Comparison of ENCODE assay signal across 8 cellular contexts in the genomic region with DNA sequence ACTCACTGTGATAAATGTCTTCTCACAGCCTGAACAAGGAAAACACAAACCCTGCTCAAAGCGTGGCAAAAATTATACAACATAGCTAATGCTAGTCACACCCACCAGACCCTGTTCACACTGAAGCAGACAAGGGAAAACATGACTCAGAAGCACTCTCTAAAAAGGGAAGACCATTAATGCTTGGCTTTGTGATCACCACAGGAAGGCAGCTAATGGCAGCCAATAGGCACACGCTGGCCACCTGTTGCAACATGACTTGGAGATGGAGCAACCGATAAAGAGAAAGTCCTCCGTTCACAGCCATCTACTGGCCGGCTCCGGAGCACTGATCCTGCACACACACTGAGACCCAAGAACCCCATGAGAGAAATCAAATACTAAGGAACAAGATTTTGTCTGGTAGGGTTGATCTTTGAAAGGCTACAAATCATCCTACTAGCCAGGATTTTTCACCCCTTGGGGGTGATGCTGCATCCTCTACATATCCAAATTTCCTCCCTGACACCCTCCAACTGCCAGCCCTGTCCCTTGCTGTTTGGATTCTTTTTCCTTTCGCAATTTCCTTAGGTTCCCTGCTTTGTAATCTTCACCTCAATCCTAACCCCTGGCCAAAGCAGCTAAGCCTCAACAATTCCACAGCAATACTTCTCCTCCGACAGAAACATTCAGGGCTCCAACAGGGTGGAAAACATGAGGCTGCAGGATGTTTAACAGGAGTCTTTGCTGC. TPM values are rescaled to one million over a fixed set of nuclear protein-coding genes. Genes with fewer than 3 reads are reported as not detected.
DNase-seq lines count a peak whose midpoint lies in the region; ATAC-seq and TF ChIP-seq lines count a peak whose summit lies in the region.

No MANE protein-coding gene starts in this region.

- H3K79me2 ChIP-seq in osteoblast (ENCODE audit: insufficient read depth, low read length) = peaks cover 75% of the 10 kb centered on the region

- intact Hi-C loops in activated CD4-positive, alpha-beta T cell treated with anti-CD3 and anti-CD28 coated beads, Interleukin-2, amount 10 ng/mL, durations not matched to agents 24 days and 14 days (cut with micrococcal nuclease) = loop anchor here (10.0 kb wide), 3 partner anchors 878 to 1642 kb away; partner anchors contain the start of genes OSBPL11 and SEC61A1
- intact Hi-C loops in activated CD8-positive, alpha-beta T cell treated with anti-CD3 and anti-CD28 coated beads for 36 hours (cut with micrococcal nuclease) = no loop called here
- intact Hi-C loops in head of caudate nucleus (cut with DNase I) = loop anchor here (10.0 kb wide), 3 partner anchors 78 to 218 kb away; partner anchors contain the start of genes CFAP100 and KLF15

- no peaks in the 10 kb centered on the region for H3K9me3 Mint-ChIP-seq in activated CD4-positive, alpha-beta T cell treated with anti-CD3 and anti-CD28 coated beads, Interleukin-2, amount 10 ng/mL, durations not matched to agents 24 days and 14 days
- no peaks in the 10 kb centered on the region for H3K9me3 Mint-ChIP-seq in activated CD8-positive, alpha-beta T cell treated with anti-CD3 and anti-CD28 coated beads for 36 hours

- H3K4me1 ChIP-seq in osteoblast (ENCODE audit: insufficient read depth, low read length) = peaks cover 28% of the 10 kb centered on the region

- peaks cover 53% of the 10 kb centered on the region for H4K20me1 ChIP-seq in osteoblast (ENCODE audit: insufficient read depth, low read length)

- H3K9me3 ChIP-seq in osteoblast (ENCODE audit: low read depth, low read length) = no peaks in the 10 kb centered on the region
- H3K9me3 ChIP-seq in WERI-Rb-1 (ENCODE audit: severe bottlenecking) = no peaks in the 10 kb centered on the region

- H3K36me3 ChIP-seq in osteoblast (ENCODE audit: insufficient read depth, low read length) = peaks cover 41% of the 10 kb centered on the region
- H3K36me3 ChIP-seq in WERI-Rb-1 = peaks cover 60% of the 10 kb centered on the region

- H3K36me3 Mint-ChIP-seq in activated CD4-positive, alpha-beta T cell treated with anti-CD3 and anti-CD28 coated beads, Interleukin-2, amount 10 ng/mL, durations not matched to agents 24 days and 14 days (ENCODE audit: low read depth) = peaks cover 54% of the 10 kb centered on the region
- peaks cover 58% of the 10 kb centered on the region for H3K36me3 Mint-ChIP-seq in activated CD8-positive, alpha-beta T cell treated with anti-CD3 and anti-CD28 coated beads for 36 hours (ENCODE audit: low read depth)

- H3K4me3 ChIP-seq in osteoblast (ENCODE audit: insufficient read depth, low read length) = peak overlapping the region; percentile 31
- no peak overlapping the region for H3K4me3 ChIP-seq in WERI-Rb-1 (ENCODE audit: low read depth, low read length)

- H3K4me3 Mint-ChIP-seq in activated CD4-positive, alpha-beta T cell treated with anti-CD3 and anti-CD28 coated beads, Interleukin-2, amount 10 ng/mL, durations not matched to agents 24 days and 14 days = peak overlapping the region; percentile 95
- H3K4me3 Mint-ChIP-seq in activated CD8-positive, alpha-beta T cell treated with anti-CD3 and anti-CD28 coated beads for 36 hours = peak overlapping the region; percentile 82

- DNase-seq in activated CD4-positive, alpha-beta T cell treated with anti-CD3 and anti-CD28 coated beads, Interleukin-2, amount 10 ng/mL, durations not matched to agents 24 days and 14 days = no peak
- DNase-seq in activated CD4-positive, alpha-beta T cell treated with anti-CD3 and anti-CD28 coated beads for 4 hours = no peak
- peak; percentile 71 for DNase-seq in NCI-H187 treated with DMSO at 0.1 percent for 48 hours (lab: John Stamatoyannopoulos, UW)
- peak; percentile 45 for DNase-seq in activated CD8-positive, alpha-beta T cell treated with anti-CD3 and anti-CD28 coated beads for 36 hours
- peak in 40 of 42 donors; percentile 27 to 88 (median 54) for DNase-seq in head of caudate nucleus
- peak; percentile 95 for DNase-seq in osteoblast (ENCODE audit: insufficient read length, low spot score, missing footprints)
- DNase-seq in WERI-Rb-1 = no peak

- ATAC-seq in activated CD8-positive, alpha-beta T cell treated with anti-CD3 and anti-CD28 coated beads for 36 hours = no peak
- ATAC-seq in HG02759 (IDR thresholded peaks at IDR 0.05; ENCODE audit: unreplicated experiment) = no peak

- H3K27me3 ChIP-seq in osteoblast (ENCODE audit: insufficient read depth, low read length) = no peaks in the 10 kb centered on the region
- no peaks in the 10 kb centered on the region for H3K27me3 ChIP-seq in WERI-Rb-1 (ENCODE audit: insufficient read depth, low read depth, severe bottlenecking)

- H3K4me2 ChIP-seq in osteoblast (ENCODE audit: insufficient read depth, low read length) = peak overlapping the region; percentile 88

- H3K27me3 Mint-ChIP-seq in activated CD4-positive, alpha-beta T cell treated with anti-CD3 and anti-CD28 coated beads, Interleukin-2, amount 10 ng/mL, durations not matched to agents 24 days and 14 days = peaks cover 1% of the 10 kb centered on the region
- H3K27me3 Mint-ChIP-seq in activated CD8-positive, alpha-beta T cell treated with anti-CD3 and anti-CD28 coated beads for 36 hours = no peaks in the 10 kb centered on the region

- TF ChIP-seq CTCF in activated CD8-positive, alpha-beta T cell treated with anti-CD3 and anti-CD28 coated beads for 36 hours (IDR thresholded peaks at IDR 0.05) = no peak
- TF ChIP-seq CTCF in osteoblast (IDR thresholded peaks at IDR 0.05; ENCODE audit: extremely low read depth, low read depth, low read length) (peak; percentile 20), WERI-Rb-1 (IDR thresholded peaks at IDR 0.05; ENCODE audit: low read depth, low read length) (no peak)

- H2AFZ ChIP-seq in osteoblast (ENCODE audit: low read length) = no peak overlapping the region

- peaks cover 44% of the 10 kb centered on the region for H3K4me1 Mint-ChIP-seq in activated CD4-positive, alpha-beta T cell treated with anti-CD3 and anti-CD28 coated beads, Interleukin-2, amount 10 ng/mL, durations not matched to agents 24 days and 14 days
- H3K4me1 Mint-ChIP-seq in activated CD8-positive, alpha-beta T cell treated with anti-CD3 and anti-CD28 coated beads for 36 hours (ENCODE audit: low read depth) = peaks cover 54% of the 10 kb centered on the region

- H3K27ac ChIP-seq in osteoblast (ENCODE audit: low read depth, low read length) (peak overlapping the region; percentile 57), WERI-Rb-1 (no peak overlapping the region)

- POLR2A ChIA-PET in activated CD8-positive, alpha-beta T cell treated with anti-CD3 and anti-CD28 coated beads for 36 hours (lab: Charles Lee) = interaction anchor here (0.8 kb wide), 1 partner anchor 9 kb away, joined by 3 read pairs; no protein-coding TSS in a partner anchor

- H3K27ac Mint-ChIP-seq in activated CD4-positive, alpha-beta T cell treated with anti-CD3 and anti-CD28 coated beads, Interleukin-2, amount 10 ng/mL, durations not matched to agents 24 days and 14 days = peak overlapping the region; percentile 14
- H3K27ac Mint-ChIP-seq in activated CD8-positive, alpha-beta T cell treated with anti-CD3 and anti-CD28 coated beads for 36 hours = peak overlapping the region; percentile 64

- CTCF ChIA-PET in activated CD8-positive, alpha-beta T cell treated with anti-CD3 and anti-CD28 coated beads for 36 hours (lab: Charles Lee) = interaction anchor here (1.5 kb wide), 1 partner anchor 10 kb away, joined by 7 read pairs; no protein-coding TSS in a partner anchor

RNA-seq across cellular contexts. Expression of gene ZXDC, which starts 3.2 kb away (rescaled TPM):
- total RNA-seq in activated CD4-positive, alpha-beta T cell treated with anti-CD3 and anti-CD28 coated beads, Interleukin-2, amount 10 ng/mL, durations not matched to agents 24 days and 14 days = 29.2 and 29.4 TPM in 2 replicates
- total RNA-seq in activated CD8-positive, alpha-beta T cell treated with anti-CD3 and anti-CD28 coated beads for 36 hours = 10 to 100 TPM; 27.8 to 29.8 TPM
- 26.8 and 27.1 TPM in 2 replicates for total RNA-seq in osteoblast

RNA-seq across cellular contexts. Expression of gene UROC1, which starts 45.1 kb away (rescaled TPM):
- not detected in 2 replicates for total RNA-seq in activated CD4-positive, alpha-beta T cell treated with anti-CD3 and anti-CD28 coated beads, Interleukin-2, amount 10 ng/mL, durations not matched to agents 24 days and 14 days
- not detected for total RNA-seq in activated CD8-positive, alpha-beta T cell treated with anti-CD3 and anti-CD28 coated beads for 36 hours
- not detected in 2 replicates for total RNA-seq in osteoblast

RNA-seq across cellular contexts. Expression of gene CHST13, which starts 51.5 kb away (rescaled TPM):
- total RNA-seq in activated CD4-positive, alpha-beta T cell treated with anti-CD3 and anti-CD28 coated beads, Interleukin-2, amount 10 ng/mL, durations not matched to agents 24 days and 14 days = not detected in 2 replicates
- not detected for total RNA-seq in activated CD8-positive, alpha-beta T cell treated with anti-CD3 and anti-CD28 coated beads for 36 hours
- total RNA-seq in osteoblast = under 0.01 TPM in 1 of 2 replicates, not detected in the other

Comparison
In these comparisons a context has a peak if more than half of its experiments do, and no peak if none do; other contexts are left out.
1. DNase-seq: peak in NCI-H187 treated with DMSO at 0.1 percent for 48 hours (single experiment), activated CD8-positive, alpha-beta T cell treated with anti-CD3 and anti-CD28 coated beads for 36 hours (single experiment), head of caudate nucleus (40 of 42) and osteoblast (single experiment); none in activated CD4-positive, alpha-beta T cell treated with anti-CD3 and anti-CD28 coated beads, Interleukin-2, amount 10 ng/mL, durations not matched to agents 24 days and 14 days (single experiment), activated CD4-positive, alpha-beta T cell treated with anti-CD3 and anti-CD28 coated beads for 4 hours (0 of 2) and WERI-Rb-1 (single experiment).